In genomic region chr12:53105712-53106439, GRCh38 we compare ENCODE assay signal across 23 cellular contexts. TPM values are rescaled to one million over a fixed set of nuclear protein-coding genes. Genes with fewer than 3 reads are reported as not detected.
DNase-seq lines count a peak whose midpoint lies in the region; ATAC-seq and TF ChIP-seq lines count a peak whose summit lies in the region.
"Had no signal": no experiment of that assay in that cellular context is flagged by ENCODE, and none has a peak within 500 bp of the region (broad histone marks: within the 10 kb centered on the region; RNA-seq: fewer than 3 reads in every experiment).

No MANE protein-coding gene starts in this region.

- H3K36me3 ChIP-seq in suprapubic skin (peaks cover 4% of the 10 kb centered on the region), GM23248 (ENCODE audit: low read depth) (no peaks in the 10 kb centered on the region)
- H3K36me3 ChIP-seq: BE2C had no signal

- peaks cover 8% of the 10 kb centered on the region for H3K4me1 ChIP-seq in suprapubic skin
- no peaks in the 10 kb centered on the region for H3K4me1 ChIP-seq in GM23248 (ENCODE audit: insufficient read depth)
- H3K4me1 ChIP-seq: BE2C had no signal

- H3K27ac ChIP-seq in suprapubic skin = no peak overlapping the region
- H3K27ac ChIP-seq in GM23248 = no peak overlapping the region

- H3K9ac ChIP-seq in GM23248 = no peak overlapping the region

- no peak for TF ChIP-seq POLR2A in suprapubic skin (IDR thresholded peaks at IDR 0.05)

- H4K20me1 ChIP-seq in GM23248 (ENCODE audit: insufficient read depth) = no peaks in the 10 kb centered on the region

- peaks cover 3% of the 10 kb centered on the region for H3K36me3 Mint-ChIP-seq in activated CD8-positive, alpha-beta memory T cell treated with anti-CD3 and anti-CD28 coated beads, Interleukin-2, amount 10 ng/mL, durations not matched to agents 7 days and 5 days
- peaks cover 2% of the 10 kb centered on the region for H3K36me3 Mint-ChIP-seq in T-helper 17 cell (ENCODE audit: low read depth)
- H3K36me3 Mint-ChIP-seq: CD4-positive, CD25-positive, alpha-beta regulatory T cell had no signal

- no peak overlapping the region for H3K4me3 Mint-ChIP-seq in activated CD8-positive, alpha-beta memory T cell treated with anti-CD3 and anti-CD28 coated beads, Interleukin-2, amount 10 ng/mL, durations not matched to agents 7 days and 5 days
- no peak overlapping the region for H3K4me3 Mint-ChIP-seq in T-helper 17 cell
- H3K4me3 Mint-ChIP-seq: CD4-positive, CD25-positive, alpha-beta regulatory T cell had no signal

- H3K9me2 ChIP-seq in GM23248 (ENCODE audit: insufficient read depth) = no peaks in the 10 kb centered on the region

- in situ Hi-C loops in GM23248 (cut with MboI) = no loop called here

- no peak for TF ChIP-seq CTCF in suprapubic skin (IDR thresholded peaks at IDR 0.05)

- no peak for TF ChIP-seq EP300 in suprapubic skin (IDR thresholded peaks at IDR 0.05)

- H3K27me3 ChIP-seq in suprapubic skin (no peaks in the 10 kb centered on the region), GM23248 (replicated peaks; ENCODE audit: insufficient read depth) (no peaks in the 10 kb centered on the region)
- H3K27me3 ChIP-seq: BE2C had no signal

- H3K9me3 Mint-ChIP-seq in activated CD8-positive, alpha-beta memory T cell treated with anti-CD3 and anti-CD28 coated beads, Interleukin-2, amount 10 ng/mL, durations not matched to agents 7 days and 5 days (ENCODE audit: low read depth) = no peaks in the 10 kb centered on the region
- H3K9me3 Mint-ChIP-seq: CD4-positive, CD25-positive, alpha-beta regulatory T cell had no signal

- CTCF ChIA-PET in activated CD8-positive, alpha-beta memory T cell treated with anti-CD3 and anti-CD28 coated beads, Interleukin-2, amount 10 ng/mL, durations not matched to agents 7 days and 5 days (lab: Charles Lee) = interaction anchor here (0.9 to 4.1 kb wide), 3 partner anchors 40 to 54 kb away, joined by 5 to 16 read pairs (median 5); no protein-coding TSS in a partner anchor

- peak; percentile 47 for DNase-seq in activated CD8-positive, alpha-beta memory T cell treated with anti-CD3 and anti-CD28 coated beads for 24 hours
- DNase-seq in activated CD8-positive, alpha-beta memory T cell treated with anti-CD3 and anti-CD28 coated beads, Interleukin-2, amount 10 ng/mL, durations not matched to agents 7 days and 5 days = no peak
- DNase-seq in T-helper 17 cell (no peak), mesenteric fat pad (ENCODE audit: low spot score) (peak; percentile 84), suprapubic skin (ENCODE audit: low spot score in 2 of 2) (peak; percentile 48 to 63), GM23248 (no peak)
- DNase-seq: BE2C; Caco-2; CD4-positive, CD25-positive, alpha-beta regulatory T cell; DMS153; GDM1; HCEC 1CT; KG1; NCI-H1417; NCI-H187; NCI-H2107; NCI-H510A treated with DMSO at 0.1 percent for 48 hours; NCI-H774; SHP77 had no signal

- no peak overlapping the region for H3K27ac Mint-ChIP-seq in activated CD8-positive, alpha-beta memory T cell treated with anti-CD3 and anti-CD28 coated beads, Interleukin-2, amount 10 ng/mL, durations not matched to agents 7 days and 5 days
- peak overlapping the region; percentile 88 for H3K27ac Mint-ChIP-seq in T-helper 17 cell

- H3K4me2 ChIP-seq in GM23248 (ENCODE audit: unreplicated experiment) = no peak overlapping the region

- H3K4me1 Mint-ChIP-seq in activated CD8-positive, alpha-beta memory T cell treated with anti-CD3 and anti-CD28 coated beads, Interleukin-2, amount 10 ng/mL, durations not matched to agents 7 days and 5 days = peaks cover 32% of the 10 kb centered on the region
- peaks cover 20% of the 10 kb centered on the region for H3K4me1 Mint-ChIP-seq in T-helper 17 cell

- peaks cover 7% of the 10 kb centered on the region for H3F3A ChIP-seq in GM23248 (ENCODE audit: insufficient read depth)

- H3K4me3 ChIP-seq in suprapubic skin (no peak overlapping the region), GM23248 (no peak overlapping the region)

- no peak overlapping the region for H2AFZ ChIP-seq in GM23248

- H3K9me3 ChIP-seq in T-helper 17 cell (ENCODE audit: control insufficient read depth, low read length, poor library complexity, severe bottlenecking) = no peaks in the 10 kb centered on the region
- H3K9me3 ChIP-seq in suprapubic skin = no peaks in the 10 kb centered on the region
- no peaks in the 10 kb centered on the region for H3K9me3 ChIP-seq in GM23248 (ENCODE audit: low read depth)
- H3K9me3 ChIP-seq: BE2C had no signal

- no peaks in the 10 kb centered on the region for H3K79me2 ChIP-seq in GM23248 (ENCODE audit: insufficient read depth)

- 80% methylated on average over 5 of the region's 7 CpGs for WGBS in suprapubic skin
- 82 to 84% methylated on average over 7 of the region's 7 CpGs for WGBS in GM23248 (ENCODE audit: low coverage in 1 of 2, low lambda C conversion rate in 2 of 2, missing lambda C conversion rate in 2 of 2), 2 experiments

- no peaks in the 10 kb centered on the region for H3K27me3 Mint-ChIP-seq in activated CD8-positive, alpha-beta memory T cell treated with anti-CD3 and anti-CD28 coated beads, Interleukin-2, amount 10 ng/mL, durations not matched to agents 7 days and 5 days
- H3K27me3 Mint-ChIP-seq in T-helper 17 cell = no peaks in the 10 kb centered on the region

- no peak for ATAC-seq in activated CD8-positive, alpha-beta memory T cell treated with anti-CD3 and anti-CD28 coated beads, Interleukin-2, amount 10 ng/mL, durations not matched to agents 7 days and 5 days
- no peak for ATAC-seq in T-helper 17 cell
- no peak for ATAC-seq in GM21515 (IDR thresholded peaks at IDR 0.05; ENCODE audit: unreplicated experiment)
- no peak for ATAC-seq in activated CD4-positive, CD25-positive, alpha-beta regulatory T cell treated with anti-CD3 and anti-CD28 coated beads, Interleukin-2, amount 50 U/mL, for 24 hours

RNA-seq across cellular contexts. Expression of gene SOAT2, which starts 2.6 kb away (rescaled TPM):
- total RNA-seq in activated CD8-positive, alpha-beta memory T cell treated with anti-CD3 and anti-CD28 coated beads, Interleukin-2, amount 10 ng/mL, durations not matched to agents 7 days and 5 days = 1 to 10 TPM; 1.1 to 5.9 TPM
- 1 to 10 TPM in 1 of 2 donors, under 1 TPM in 1; 0.83 to 2.5 TPM for total RNA-seq in T-helper 17 cell
- not detected for total RNA-seq in mesenteric fat pad
- not detected for total RNA-seq in suprapubic skin
- not detected in 2 replicates for total RNA-seq in GM23248 (2014; rRNA removed; shearing (Covaris generic))
- 0.33 and 0.43 TPM in 2 replicates for polyA plus RNA-seq in GM23248 (2016; fragmentation: Nextera tagmentation; extraction: Ambion mirVana)
- total RNA-seq: Daoy, M059J had no signal
- polyA plus RNA-seq: CD4-positive, CD25-positive, alpha-beta regulatory T cell had no signal

RNA-seq across cellular contexts. Expression of gene IGFBP6, which starts 8.4 kb away (rescaled TPM):
- total RNA-seq in activated CD8-positive, alpha-beta memory T cell treated with anti-CD3 and anti-CD28 coated beads, Interleukin-2, amount 10 ng/mL, durations not matched to agents 7 days and 5 days = 1 to 10 TPM; 1.8 to 3.9 TPM
- under 1 TPM in 1 of 2 donors, not detected in 1; 0.45 TPM for total RNA-seq in T-helper 17 cell
- total RNA-seq in mesenteric fat pad = 195 TPM
- 10 to 100 TPM; 19.2 to 97.0 (median 59.6) TPM for total RNA-seq in suprapubic skin
- 1,132 and 1,614 TPM in 2 replicates for total RNA-seq in GM23248 (2014; rRNA removed; shearing (Covaris generic))
- 1,827 and 1,899 TPM in 2 replicates for polyA plus RNA-seq in GM23248 (2016; fragmentation: Nextera tagmentation; extraction: Ambion mirVana)
- total RNA-seq: CD4-positive, CD25-positive, alpha-beta regulatory T cell had no signal

RNA-seq across cellular contexts. Expression of gene SPRYD3, which starts 26.7 kb away (rescaled TPM):
- total RNA-seq in activated CD8-positive, alpha-beta memory T cell treated with anti-CD3 and anti-CD28 coated beads, Interleukin-2, amount 10 ng/mL, durations not matched to agents 7 days and 5 days = 10 to 100 TPM; 27.8 to 29.7 TPM
- total RNA-seq in T-helper 17 cell = 10 to 100 TPM; 23.1 to 29.6 TPM
- total RNA-seq in mesenteric fat pad = 46.2 TPM
- 10 to 100 TPM; 26.4 to 44.0 (median 34.4) TPM for total RNA-seq in suprapubic skin
- 42.5 and 48.7 TPM in 2 replicates for total RNA-seq in GM23248 (2014; rRNA removed; shearing (Covaris generic))
- 54.7 and 55.5 TPM in 2 replicates for polyA plus RNA-seq in GM23248 (2016; fragmentation: Nextera tagmentation; extraction: Ambion mirVana)

RNA-seq across cellular contexts. Expression of gene TNS2, which starts 56.0 kb away (rescaled TPM):
- total RNA-seq in activated CD8-positive, alpha-beta memory T cell treated with anti-CD3 and anti-CD28 coated beads, Interleukin-2, amount 10 ng/mL, durations not matched to agents 7 days and 5 days = under 1 TPM; 0.58 to 0.89 TPM
- 1 to 10 TPM; 1.4 to 3.1 TPM for total RNA-seq in T-helper 17 cell
- total RNA-seq in mesenteric fat pad = 210 TPM
- 100 to 1,000 TPM in 2 of 4 donors, 10 to 100 TPM in 2; 22.8 to 122 (median 78.2) TPM for total RNA-seq in suprapubic skin
- 41.6 and 48.6 TPM in 2 replicates for total RNA-seq in GM23248 (2014; rRNA removed; shearing (Covaris generic))
- polyA plus RNA-seq in GM23248 (2016; fragmentation: Nextera tagmentation; extraction: Ambion mirVana) = 24.1 and 26.1 TPM in 2 replicates

Comparison
In these comparisons a context has a peak if more than half of its experiments do, and no peak if none do; other contexts are left out.
1. DNase-seq: peak in activated CD8-positive, alpha-beta memory T cell treated with anti-CD3 and anti-CD28 coated beads for 24 hours (single experiment), mesenteric fat pad (single experiment) and suprapubic skin (2 of 2); none in activated CD8-positive, alpha-beta memory T cell treated with anti-CD3 and anti-CD28 coated beads, Interleukin-2, amount 10 ng/mL, durations not matched to agents 7 days and 5 days (single experiment), T-helper 17 cell (0 of 3) and GM23248 (single experiment).
2. RNA of gene IGFBP6, which starts 8.4 kb away (total RNA-seq): 1,132 to 1,614 TPM in GM23248, 195 TPM in mesenteric fat pad (single experiment) and 19.2 to 97.0 TPM in suprapubic skin; 1.8 to 3.9 TPM in activated CD8-positive, alpha-beta memory T cell treated with anti-CD3 and anti-CD28 coated beads, Interleukin-2, amount 10 ng/mL, durations not matched to agents 7 days and 5 days and 0.45 TPM in T-helper 17 cell; every median in the first group is over 4 times any median in the second.